1 cellular context compared by ENCODE assay signal in the genomic region with DNA sequence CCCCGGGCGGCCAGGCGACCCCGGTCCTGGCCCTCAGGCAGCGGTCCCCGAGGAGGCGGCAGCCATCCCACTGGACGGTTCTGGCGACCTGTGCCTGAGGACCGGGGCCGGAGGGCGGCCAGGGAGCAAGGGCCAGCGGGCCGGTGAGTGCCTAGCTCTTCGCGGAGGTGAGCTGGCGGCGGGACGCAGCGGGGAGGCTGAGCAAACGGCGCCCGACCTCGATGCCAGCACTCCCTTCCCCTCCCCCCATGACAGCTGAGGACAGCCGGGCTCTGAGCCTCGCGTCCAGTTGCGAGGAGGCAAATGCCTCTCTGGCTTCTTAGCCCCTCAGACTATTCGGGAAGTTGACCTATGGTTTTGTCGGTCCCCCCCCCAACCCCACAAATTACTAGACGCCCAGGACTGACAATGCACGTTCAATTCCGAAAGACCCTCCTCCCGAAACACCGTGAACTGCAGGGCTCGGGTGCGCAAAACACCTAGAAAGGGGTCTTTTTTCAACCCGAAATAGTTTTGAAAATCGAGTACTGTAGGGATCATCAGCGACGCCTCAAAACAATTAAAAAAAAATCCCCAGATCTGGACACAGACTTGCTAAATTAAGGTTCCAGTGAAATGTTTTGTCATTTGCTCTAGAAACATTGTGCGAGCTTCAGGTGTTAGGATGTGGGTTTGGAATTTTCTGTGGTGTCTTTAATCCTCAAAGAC.
TF ChIP-seq lines count a peak whose summit lies in the region.

No MANE protein-coding gene starts in this region.

TF ChIP-seq in HepG2, 621 proteins besides CTCF, POLR2A, EP300 and RAD21 (continued from another document):
- TF ChIP-seq, protein P1, sequence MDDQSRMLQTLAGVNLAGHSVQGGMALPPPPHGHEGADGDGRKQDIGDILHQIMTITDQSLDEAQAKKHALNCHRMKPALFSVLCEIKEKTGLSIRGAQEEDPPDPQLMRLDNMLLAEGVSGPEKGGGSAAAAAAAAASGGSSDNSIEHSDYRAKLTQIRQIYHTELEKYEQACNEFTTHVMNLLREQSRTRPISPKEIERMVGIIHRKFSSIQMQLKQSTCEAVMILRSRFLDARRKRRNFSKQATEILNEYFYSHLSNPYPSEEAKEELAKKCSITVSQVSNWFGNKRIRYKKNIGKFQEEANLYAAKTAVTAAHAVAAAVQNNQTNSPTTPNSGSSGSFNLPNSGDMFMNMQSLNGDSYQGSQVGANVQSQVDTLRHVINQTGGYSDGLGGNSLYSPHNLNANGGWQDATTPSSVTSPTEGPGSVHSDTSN (CRISPR knock-in tag; IDR thresholded peaks at IDR 0.05; ENCODE audit: borderline replicate concordance) = no peak
- TF ChIP-seq KAT7 (CRISPR knock-in tag; IDR thresholded peaks at IDR 0.05; ENCODE audit: borderline replicate concordance) (peak; percentile 84), ZNF768 (CRISPR knock-in tag; IDR thresholded peaks at IDR 0.05) (peak; percentile 69; the same call in 1 of the 2 replicates), ZNF510 (CRISPR knock-in tag; IDR thresholded peaks at IDR 0.05; ENCODE audit: low read depth) (0 out of 2 replicates have a peak, but pooled peaks have one; percentile 20), NPAS2 (CRISPR knock-in tag; IDR thresholded peaks at IDR 0.05; ENCODE audit: borderline replicate concordance) (no peak), ZNF747 (CRISPR knock-in tag; IDR thresholded peaks at IDR 0.05; ENCODE audit: borderline replicate concordance) (no peak), BRCA1 (CRISPR knock-in tag; IDR thresholded peaks at IDR 0.05) (no peak), CREB1 (IDR thresholded peaks at IDR 0.05) (no peak), CREB1 (CRISPR knock-in tag; IDR thresholded peaks at IDR 0.05) (no peak; the same call in 1 of the 2 replicates), POLR2AphosphoS2 (IDR thresholded peaks at IDR 0.05; ENCODE audit: low read depth, low read length) (no peak), PHF8 (CRISPR knock-in tag; IDR thresholded peaks at IDR 0.05) (peak; percentile 67)
- TF ChIP-seq, protein P2, sequence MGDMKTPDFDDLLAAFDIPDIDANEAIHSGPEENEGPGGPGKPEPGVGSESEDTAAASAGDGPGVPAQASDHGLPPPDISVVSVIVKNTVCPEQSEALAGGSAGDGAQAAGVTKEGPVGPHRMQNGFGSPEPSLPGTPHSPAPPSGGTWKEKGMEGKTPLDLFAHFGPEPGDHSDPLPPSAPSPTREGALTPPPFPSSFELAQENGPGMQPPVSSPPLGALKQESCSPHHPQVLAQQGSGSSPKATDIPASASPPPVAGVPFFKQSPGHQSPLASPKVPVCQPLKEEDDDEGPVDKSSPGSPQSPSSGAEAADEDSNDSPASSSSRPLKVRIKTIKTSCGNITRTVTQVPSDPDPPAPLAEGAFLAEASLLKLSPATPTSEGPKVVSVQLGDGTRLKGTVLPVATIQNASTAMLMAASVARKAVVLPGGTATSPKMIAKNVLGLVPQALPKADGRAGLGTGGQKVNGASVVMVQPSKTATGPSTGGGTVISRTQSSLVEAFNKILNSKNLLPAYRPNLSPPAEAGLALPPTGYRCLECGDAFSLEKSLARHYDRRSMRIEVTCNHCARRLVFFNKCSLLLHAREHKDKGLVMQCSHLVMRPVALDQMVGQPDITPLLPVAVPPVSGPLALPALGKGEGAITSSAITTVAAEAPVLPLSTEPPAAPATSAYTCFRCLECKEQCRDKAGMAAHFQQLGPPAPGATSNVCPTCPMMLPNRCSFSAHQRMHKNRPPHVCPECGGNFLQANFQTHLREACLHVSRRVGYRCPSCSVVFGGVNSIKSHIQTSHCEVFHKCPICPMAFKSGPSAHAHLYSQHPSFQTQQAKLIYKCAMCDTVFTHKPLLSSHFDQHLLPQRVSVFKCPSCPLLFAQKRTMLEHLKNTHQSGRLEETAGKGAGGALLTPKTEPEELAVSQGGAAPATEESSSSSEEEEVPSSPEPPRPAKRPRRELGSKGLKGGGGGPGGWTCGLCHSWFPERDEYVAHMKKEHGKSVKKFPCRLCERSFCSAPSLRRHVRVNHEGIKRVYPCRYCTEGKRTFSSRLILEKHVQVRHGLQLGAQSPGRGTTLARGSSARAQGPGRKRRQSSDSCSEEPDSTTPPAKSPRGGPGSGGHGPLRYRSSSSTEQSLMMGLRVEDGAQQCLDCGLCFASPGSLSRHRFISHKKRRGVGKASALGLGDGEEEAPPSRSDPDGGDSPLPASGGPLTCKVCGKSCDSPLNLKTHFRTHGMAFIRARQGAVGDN (CRISPR knock-in tag; IDR thresholded peaks at IDR 0.05) = peak; percentile 71
